In genomic region chr3:188594137-188594536, GRCh38 we compare ENCODE assay signal across 11 cellular contexts.
A peak's percentile ranks its signal among the peaks of the same experiment; 100 is the strongest.
DNase-seq lines count a peak whose midpoint lies in the region; ATAC-seq, FAIRE-seq and TF ChIP-seq lines count a peak whose summit lies in the region.
"Had no signal": no experiment of that assay in that cellular context is flagged by ENCODE, and none has a peak within 500 bp of the region (broad histone marks: within the 10 kb centered on the region; RNA-seq: fewer than 3 reads in every experiment).

No MANE protein-coding gene starts in this region.

- TF ChIP-seq POLR2A in GM12891 (IDR thresholded peaks at IDR 0.05; ENCODE audit: low read depth, low read length): no peak

- peak; percentile 87 for DNase-seq in BJ (ENCODE audit: low read depth)
- DNase-seq in SK-N-MC (ENCODE audit: low read depth, low spot score): no peak
- DNase-seq in fibroblast of the aortic adventitia (ENCODE audit: low read depth): peak; percentile 97
- DNase-seq in psoas muscle: no peak
- no peak for DNase-seq in NCI-H1105 (lab: John Stamatoyannopoulos, UW)
- DNase-seq in GM13977 (ENCODE audit: low spot score): no peak
- DNase-seq in GM12891 (ENCODE audit: insufficient read length, low spot score): no peak
- DNase-seq: activated CD8-positive, alpha-beta T cell treated with anti-CD3 and anti-CD28 coated beads for 36 hours; naive thymus-derived CD8-positive, alpha-beta T cell; NCI-H69 had no signal

- POLR2A ChIA-PET in BJ (lab: Charles Lee): interaction anchor here (0.6 to 0.7 kb wide), 3 partner anchors 328 to 1010 kb away, joined by 3 read pairs; no protein-coding TSS in a partner anchor

- WGBS in psoas muscle, 3 donors: 54 to 59% (median 58%) methylated on average over 2 of the region's 2 CpGs

- H3K36me3 ChIP-seq in BJ (ENCODE audit: control insufficient read depth, insufficient read depth, low read length): no peaks in the 10 kb centered on the region
- H3K36me3 ChIP-seq in SK-N-MC (ENCODE audit: insufficient read depth, low read length): no peaks in the 10 kb centered on the region
- no peaks in the 10 kb centered on the region for H3K36me3 ChIP-seq in psoas muscle (ENCODE audit: insufficient read depth in 1 of 2, low read depth in 1 of 2)

- in situ Hi-C loops in GM13977 (cut with MboI; ENCODE audit: low pct_unique_long_range_greater_than_20kb, low sequenced_read_pairs, unreplicated experiment): no loop called here

- H3K9ac ChIP-seq in SK-N-MC (ENCODE audit: insufficient read length): peak overlapping the region; percentile 12

- H3K4me1 ChIP-seq in psoas muscle: peaks cover 55% of the 10 kb centered on the region

- H3K9me3 ChIP-seq in SK-N-MC (ENCODE audit: low read depth, low read length) (no peaks in the 10 kb centered on the region), psoas muscle (no peaks in the 10 kb centered on the region)

- no peak for TF ChIP-seq CTCF in BJ (IDR thresholded peaks at IDR 0.05; ENCODE audit: insufficient read depth, low read depth, low read length)
- TF ChIP-seq CTCF in fibroblast of the aortic adventitia (IDR thresholded peaks at IDR 0.05; ENCODE audit: insufficient read depth, low read length): no peak
- TF ChIP-seq CTCF in psoas muscle (IDR thresholded peaks at IDR 0.05): no peak
- no peak for TF ChIP-seq CTCF in GM13977 (IDR thresholded peaks at IDR 0.05; ENCODE audit: extremely low read depth, insufficient read depth, missing control alignments)

- peak in 1 of 4 donors; percentile 26 for ATAC-seq in psoas muscle
- no peak for ATAC-seq in HG03135 (IDR thresholded peaks at IDR 0.05; ENCODE audit: unreplicated experiment)
- ATAC-seq: activated CD8-positive, alpha-beta T cell treated with anti-CD3 and anti-CD28 coated beads for 36 hours; naive thymus-derived CD8-positive, alpha-beta T cell had no signal

- FAIRE-seq in GM12891 (lab: Jason Lieb, UNC): no peak

- CTCF ChIA-PET in BJ (lab: Yijun Ruan, JAX): interaction anchor here (0.6 to 2.2 kb wide), 5 partner anchors 16 to 853 kb away, joined by 3 to 7 read pairs (median 3); no protein-coding TSS in a partner anchor

- intact Hi-C loops in psoas muscle (cut with DNase I): loop anchor here in 1 of 2 donors (10.0 kb wide), 1 partner anchor 361 kb away; no protein-coding TSS in a partner anchor

- H3K27me3 ChIP-seq in BJ (ENCODE audit: control insufficient read depth, insufficient read depth, low read length) (no peaks in the 10 kb centered on the region), psoas muscle (ENCODE audit: insufficient read depth in 3 of 3, low read length in 2 of 3) (no peaks in the 10 kb centered on the region)

- H3K4me3 ChIP-seq in BJ (ENCODE audit: low read depth, low read length): no peak overlapping the region
- peak overlapping the region; percentile 4; the same call in 1 of the 2 replicates for H3K4me3 ChIP-seq in SK-N-MC
- no peak overlapping the region for H3K4me3 ChIP-seq in fibroblast of the aortic adventitia (ENCODE audit: low read depth, low read length)
- no peak overlapping the region for H3K4me3 ChIP-seq in psoas muscle

- peak overlapping the region; percentile 86 for H3K27ac ChIP-seq in SK-N-MC
- H3K27ac ChIP-seq in psoas muscle: peak overlapping the region; percentile 78

TF ChIP-seq in GM12891, 5 proteins besides CTCF, POLR2A, EP300 and RAD21:
- TF ChIP-seq POLR2AphosphoS5 (IDR thresholded peaks at IDR 0.05; ENCODE audit: low read depth, low read length): no peak
- no peak for TF ChIP-seq SPI1 (IDR thresholded peaks at IDR 0.05; ENCODE audit: low read depth, low read length)
- TF ChIP-seq PAX5 (IDR thresholded peaks at IDR 0.05; ENCODE audit: insufficient read depth, low read length, severe bottlenecking): no peak
- no peak for TF ChIP-seq TAF1 (IDR thresholded peaks at IDR 0.05; ENCODE audit: low read depth, low read length)
- TF ChIP-seq POU2F2 (IDR thresholded peaks at IDR 0.05; ENCODE audit: low read depth, low read length): no peak

Comparison
In these comparisons a context has a peak if more than half of its experiments do, and no peak if none do; other contexts are left out.
1. DNase-seq: peak in BJ (single experiment) and fibroblast of the aortic adventitia (single experiment); none in SK-N-MC (single experiment), psoas muscle (0 of 2), NCI-H1105 (single experiment), GM13977 (single experiment) and GM12891 (single experiment).